ENCODE assay signal across 8 cellular contexts in the genomic region with DNA sequence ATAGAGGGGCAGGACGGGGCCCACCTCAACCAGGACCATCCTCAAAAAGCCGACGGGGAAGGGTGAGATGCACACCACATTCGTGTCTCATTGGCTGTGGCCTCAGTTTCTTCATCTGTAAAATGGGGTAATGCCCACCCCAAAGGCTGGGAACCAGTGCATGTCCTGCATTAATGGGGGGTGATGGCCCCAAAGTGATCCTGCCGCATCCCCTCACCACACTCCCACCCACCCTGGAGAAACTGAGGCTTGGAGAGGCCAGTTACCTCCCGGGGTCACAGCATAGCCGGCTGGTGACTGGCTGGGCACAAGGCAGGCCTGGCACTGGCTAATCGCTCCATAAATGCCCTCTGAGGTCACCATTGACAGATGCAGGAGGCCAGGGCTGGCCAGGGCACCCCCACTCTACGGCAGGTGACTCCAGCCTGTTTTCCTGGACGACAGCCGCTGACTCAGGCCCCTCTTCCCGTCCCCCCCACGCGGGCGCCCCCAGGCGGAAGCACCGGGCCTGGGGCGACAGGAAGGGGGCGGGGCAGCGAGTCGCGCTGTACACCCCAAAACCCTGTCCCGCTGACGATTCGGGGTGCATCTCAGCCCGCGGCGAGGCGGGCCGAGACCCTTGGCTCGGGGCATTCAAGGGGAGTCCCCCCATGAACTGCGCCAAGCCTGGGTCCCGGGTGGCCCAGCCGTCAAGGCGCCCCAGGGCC. TPM values are rescaled to one million over a fixed set of nuclear protein-coding genes. Genes with fewer than 3 reads are reported as not detected.
DNase-seq lines count a peak whose midpoint lies in the region; ATAC-seq and TF ChIP-seq lines count a peak whose summit lies in the region.

No MANE protein-coding gene starts in this region.

- POLR2A ChIA-PET in naive thymus-derived CD8-positive, alpha-beta T cell (lab: Charles Lee) = interaction anchor here (1.1 to 13.6 kb wide), 3 partner anchors 16 to 27 kb away, joined by 4 to 594 read pairs (median 480); partner anchors contain the start of genes CIRBP and FAM174C

- H3K27me3 ChIP-seq in MG63 (no peaks in the 10 kb centered on the region), uterus (no peaks in the 10 kb centered on the region)

- peak overlapping the region; percentile 99 to 100 for H3K27ac ChIP-seq in uterus

- H3K9me3 Mint-ChIP-seq in naive thymus-derived CD8-positive, alpha-beta T cell = no peaks in the 10 kb centered on the region

- ATAC-seq in esophagus mucosa = peak; percentile 5
- ATAC-seq in naive thymus-derived CD8-positive, alpha-beta T cell = no peak

- peaks cover 0 to 6% (median 0%) of the 10 kb centered on the region in 3 donors for H3K36me3 Mint-ChIP-seq in naive thymus-derived CD8-positive, alpha-beta T cell

- H3K27me3 Mint-ChIP-seq in naive thymus-derived CD8-positive, alpha-beta T cell = peaks cover 0 to 1% (median 0%) of the 10 kb centered on the region in 5 donors

- peak in 2 of 4 experiments; percentile 13 to 30 for TF ChIP-seq CTCF in uterus (IDR thresholded peaks at IDR 0.05)

- H3K4me1 Mint-ChIP-seq in naive thymus-derived CD8-positive, alpha-beta T cell = peaks cover 7 to 21% (median 10%) of the 10 kb centered on the region in 4 donors

- H3K36me3 ChIP-seq in MG63 (peaks cover 21% of the 10 kb centered on the region), uterus (no peaks in the 10 kb centered on the region)

- H3K4me3 ChIP-seq in MG63 (peak overlapping the region; percentile 66), uterus (peak overlapping the region; percentile 66 to 71)

- H3K27ac Mint-ChIP-seq in naive thymus-derived CD8-positive, alpha-beta T cell = peak overlapping the region in 4 of 10 donors; percentile 35 to 81 (median 75)

- H3K4me1 ChIP-seq in uterus = peaks cover 0 to 21% of the 10 kb centered on the region in 2 donors

- peak; percentile 58 for DNase-seq in NCI-H82 (lab: John Stamatoyannopoulos, UW)
- DNase-seq in NCI-H82 treated with DMSO at 0.1 percent for 48 hours (lab: John Stamatoyannopoulos, UW; ENCODE audit: unreplicated experiment) = no peak
- peak; percentile 81 for DNase-seq in MG63
- peak; percentile 73 for DNase-seq in activated CD8-positive, alpha-beta memory T cell treated with anti-CD3 and anti-CD28 coated beads, Interleukin-2, amount 50 U/mL, for 4 hours
- peak; percentile 45 to 80 (median 61) for DNase-seq in naive thymus-derived CD8-positive, alpha-beta T cell
- DNase-seq in uterus = peak in 1 of 2 donors; percentile 82
- no peak for DNase-seq in SKM-1 treated with dmso at 0.1 percent for 144 hours (lab: John Stamatoyannopoulos, UW; ENCODE audit: unreplicated experiment)

- intact Hi-C loops in uterus (cut with DNase I; ENCODE audit: low total_unique reads) = no loop called here

- TF ChIP-seq POLR2A in uterus (IDR thresholded peaks at IDR 0.05) = no peak

- peak overlapping the region in 6 of 10 donors; percentile 12 to 56 (median 38) for H3K4me3 Mint-ChIP-seq in naive thymus-derived CD8-positive, alpha-beta T cell

- no peaks in the 10 kb centered on the region for H3K9me3 ChIP-seq in MG63
- H3K9me3 ChIP-seq in uterus = no peaks in the 10 kb centered on the region

RNA-seq across cellular contexts. Expression of gene MIDN, which starts 0.5 kb away (rescaled TPM):
- total RNA-seq in MG63 (2014; rRNA removed; shearing (Covaris generic); ENCODE audit: low replicate concordance) = 4.6 and 5.7 TPM in 2 replicates
- total RNA-seq in esophagus mucosa (99.3 TPM), uterus (100 to 1,000 TPM in 1 of 4 donors, 10 to 100 TPM in 2, under 1 TPM in 1; 0.77 to 108 (median 15.0) TPM)
- 10 to 100 TPM; 31.2 to 35.4 TPM for total RNA-seq in naive thymus-derived CD8-positive, alpha-beta T cell
- 1 to 10 TPM; 1.1 to 8.2 (median 6.6) TPM for polyA plus RNA-seq in naive thymus-derived CD8-positive, alpha-beta T cell

RNA-seq across cellular contexts. Expression of gene ATP5F1D, which starts 6.3 kb away (rescaled TPM):
- total RNA-seq in MG63 (2014; rRNA removed; shearing (Covaris generic); ENCODE audit: low replicate concordance) = 29.4 and 33.8 TPM in 2 replicates
- total RNA-seq in esophagus mucosa (251 TPM), uterus (100 to 1,000 TPM in 2 of 4 donors, 10 to 100 TPM in 1, 1 to 10 TPM in 1; 4.7 to 164 (median 68.9) TPM)
- 10 to 100 TPM; 83.9 to 89.0 TPM for total RNA-seq in naive thymus-derived CD8-positive, alpha-beta T cell
- 100 to 1,000 TPM; 214 to 264 (median 262) TPM for polyA plus RNA-seq in naive thymus-derived CD8-positive, alpha-beta T cell

RNA-seq across cellular contexts. Expression of gene CBARP, which starts 10.1 kb away (rescaled TPM):
- 0.30 and 0.35 TPM in 2 replicates for total RNA-seq in MG63 (2014; rRNA removed; shearing (Covaris generic); ENCODE audit: low replicate concordance)
- total RNA-seq in esophagus mucosa = 2.0 TPM
- total RNA-seq in naive thymus-derived CD8-positive, alpha-beta T cell = not detected
- polyA plus RNA-seq in naive thymus-derived CD8-positive, alpha-beta T cell = not detected
- 1 to 10 TPM in 2 of 4 donors, under 1 TPM in 1, not detected in 1; 0.26 to 1.5 (median 1.0) TPM for total RNA-seq in uterus

RNA-seq across cellular contexts. Expression of gene CIRBP, which starts 21.2 kb away (rescaled TPM):
- 64.1 and 68.5 TPM in 2 replicates for total RNA-seq in MG63 (2014; rRNA removed; shearing (Covaris generic); ENCODE audit: low replicate concordance)
- total RNA-seq in esophagus mucosa (172 TPM), uterus (100 to 1,000 TPM; 235 to 950 (median 535) TPM)
- total RNA-seq in naive thymus-derived CD8-positive, alpha-beta T cell = 100 to 1,000 TPM; 565 to 579 TPM
- polyA plus RNA-seq in naive thymus-derived CD8-positive, alpha-beta T cell = 100 to 1,000 TPM; 204 to 273 (median 262) TPM

RNA-seq across cellular contexts. Expression of gene FAM174C, which starts 27.4 kb away (rescaled TPM):
- 32.2 and 57.2 TPM in 2 replicates for total RNA-seq in MG63 (2014; rRNA removed; shearing (Covaris generic); ENCODE audit: low replicate concordance)
- total RNA-seq in esophagus mucosa = 41.2 TPM
- total RNA-seq in naive thymus-derived CD8-positive, alpha-beta T cell = 10 to 100 TPM; 46.3 to 47.5 TPM
- polyA plus RNA-seq in naive thymus-derived CD8-positive, alpha-beta T cell = 100 to 1,000 TPM in 1 of 3 donors, 10 to 100 TPM in 2; 66.7 to 104 (median 95.5) TPM
- 10 to 100 TPM in 2 of 4 donors, 1 to 10 TPM in 2; 2.1 to 24.3 (median 7.1) TPM for total RNA-seq in uterus

Comparison
In these comparisons a context has a peak if more than half of its experiments do, and no peak if none do; other contexts are left out.
1. DNase-seq: peak in NCI-H82 (single experiment), MG63 (single experiment), activated CD8-positive, alpha-beta memory T cell treated with anti-CD3 and anti-CD28 coated beads, Interleukin-2, amount 50 U/mL, for 4 hours (single experiment) and naive thymus-derived CD8-positive, alpha-beta T cell (10 of 10); none in NCI-H82 treated with DMSO at 0.1 percent for 48 hours (single experiment) and SKM-1 treated with dmso at 0.1 percent for 144 hours (single experiment).